ENCODE assay signal across 8 cellular contexts in the genomic region with DNA sequence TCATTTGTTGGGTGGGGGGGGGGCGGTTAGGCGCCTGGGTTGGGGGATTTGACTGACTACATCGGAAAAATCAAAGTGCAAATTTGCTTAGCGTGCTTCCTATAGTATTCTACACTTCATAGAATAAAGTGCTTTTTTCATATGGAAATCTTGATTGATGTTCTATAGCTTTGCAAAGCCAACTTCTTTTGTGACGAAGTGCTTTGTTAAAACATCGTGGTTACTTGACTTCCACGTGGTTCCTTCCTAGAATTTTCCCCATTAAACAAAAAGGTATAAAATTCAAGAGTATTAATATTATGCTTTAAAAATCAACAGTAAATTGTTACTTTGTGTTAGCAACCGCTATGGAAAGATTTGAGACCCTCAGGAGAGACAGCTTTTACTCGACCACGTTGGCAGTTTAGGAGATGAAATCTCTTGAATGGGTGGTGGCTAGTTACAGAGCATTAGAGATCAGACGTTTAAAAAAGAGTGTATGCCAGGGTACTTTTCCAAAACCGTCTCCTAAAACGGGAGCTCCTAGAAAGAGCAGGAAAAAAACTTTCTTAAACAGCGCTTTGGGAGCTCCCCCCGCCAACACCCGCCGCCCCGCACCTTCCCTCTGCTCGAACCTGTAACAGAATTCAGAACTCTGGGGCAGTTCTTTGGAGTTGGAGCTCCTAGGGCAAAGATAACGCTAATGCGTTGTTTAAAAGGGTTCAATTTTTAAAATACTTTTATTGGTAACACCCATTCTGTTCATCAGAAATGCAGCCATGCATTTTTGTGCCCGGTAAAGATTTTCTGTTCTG. TPM values are rescaled to one million over a fixed set of nuclear protein-coding genes. Genes with fewer than 3 reads are reported as not detected.
DNase-seq lines count a peak whose midpoint lies in the region; FAIRE-seq and TF ChIP-seq lines count a peak whose summit lies in the region.

No MANE protein-coding gene starts in this region.

- FAIRE-seq in urothelium cell line (lab: Jason Lieb, UNC) (no peak), GM19239 (lab: Jason Lieb, UNC) (no peak)

- no peaks in the 10 kb centered on the region for H3K4me1 ChIP-seq in cardiac muscle cell (ENCODE audit: low read depth)
- peaks cover 1% of the 10 kb centered on the region for H3K4me1 ChIP-seq in mesenchymal stem cell (ENCODE audit: control insufficient read depth, insufficient read depth, low read depth, low read length)

- H3K4me3 Mint-ChIP-seq in chondrocyte (ENCODE audit: unreplicated experiment), result peak overlapping the region; percentile 91

- H3K27ac ChIP-seq in cardiac muscle cell, result peak overlapping the region; percentile 0
- H3K27ac ChIP-seq in mesenchymal stem cell (ENCODE audit: low read length, poor library complexity, severe bottlenecking), result peak overlapping the region; percentile 95

- H3K9me3 Mint-ChIP-seq in chondrocyte (ENCODE audit: low read depth), result no peaks in the 10 kb centered on the region

- intact Hi-C loops in cardiac septum (cut with DNase I), result loop anchor here (5.0 kb wide), 3 partner anchors 216 to 336 kb away; no protein-coding TSS in a partner anchor

- no peaks in the 10 kb centered on the region for H3K27me3 ChIP-seq in cardiac muscle cell
- H3K27me3 ChIP-seq in mesenchymal stem cell (ENCODE audit: control insufficient read depth in 1 of 2, insufficient read depth in 1 of 2, low read length in 2 of 2), result no peaks in the 10 kb centered on the region

- no peak overlapping the region for H2BK5ac ChIP-seq in mesenchymal stem cell (ENCODE audit: low read depth, low read length, poor library complexity, severe bottlenecking)

- H3K36me3 Mint-ChIP-seq in chondrocyte (ENCODE audit: low read depth), result peaks cover 7% of the 10 kb centered on the region

- H3K18ac ChIP-seq in mesenchymal stem cell (ENCODE audit: low read depth in 1 of 2, low read length in 2 of 2), result peak overlapping the region; percentile 57 to 70

- no peak overlapping the region for H3K23ac ChIP-seq in mesenchymal stem cell (ENCODE audit: low read length in 2 of 2)

- WGBS in mesenchymal stem cell, result 0% methylated on average over 6 of the region's 22 CpGs

- no peak overlapping the region for H2BK15ac ChIP-seq in mesenchymal stem cell (ENCODE audit: low read depth, poor library complexity, severe bottlenecking)

- H3K4me1 Mint-ChIP-seq in chondrocyte (ENCODE audit: low read depth), result peaks cover 41% of the 10 kb centered on the region

- H3K27ac Mint-ChIP-seq in chondrocyte (ENCODE audit: unreplicated experiment), result peak overlapping the region; percentile 98

- TF ChIP-seq CTCF in cardiac muscle cell (IDR thresholded peaks at IDR 0.05; ENCODE audit: low read depth, low read length), result no peak
- TF ChIP-seq CTCF in chondrocyte (IDR thresholded peaks at IDR 0.05), result no peak

- H3K4ac ChIP-seq in mesenchymal stem cell (ENCODE audit: low read depth in 1 of 2, low read length in 2 of 2), result peak overlapping the region; percentile 46 to 94

- H3K27me3 Mint-ChIP-seq in chondrocyte (ENCODE audit: low read depth), result no peaks in the 10 kb centered on the region

- no peaks in the 10 kb centered on the region for H3K9me3 ChIP-seq in cardiac muscle cell (ENCODE audit: low read depth)
- no peaks in the 10 kb centered on the region for H3K9me3 ChIP-seq in mesenchymal stem cell (ENCODE audit: control insufficient read depth, low read length)

- H2AK5ac ChIP-seq in mesenchymal stem cell (ENCODE audit: low read length, severe bottlenecking), result no peak overlapping the region

- no peak overlapping the region for H2AFZ ChIP-seq in mesenchymal stem cell (ENCODE audit: low read depth, low read length)

- H3K9ac ChIP-seq in mesenchymal stem cell (ENCODE audit: low read length), result peak overlapping the region; percentile 100

- no peak overlapping the region for H4K91ac ChIP-seq in mesenchymal stem cell (ENCODE audit: low read length)

- no peak overlapping the region for H2BK12ac ChIP-seq in mesenchymal stem cell (ENCODE audit: low read length in 2 of 2)

- no peaks in the 10 kb centered on the region for H3K79me1 ChIP-seq in mesenchymal stem cell (replicated peaks; ENCODE audit: low read length, poor library complexity, severe bottlenecking)

- DNase-seq in cardiac muscle cell (ENCODE audit: low read depth in 1 of 2, low spot score in 1 of 2) (peak; percentile 24 to 27), cardiac septum (ENCODE audit: low spot score) (no peak), chondrocyte (ENCODE audit: low spot score) (no peak), mesenchymal stem cell (peak; percentile 22), urothelium cell line (ENCODE audit: low spot score) (peak; percentile 11), GF-D8 (lab: John Stamatoyannopoulos, UW) (no peak), GM19239 (ENCODE audit: insufficient read length, low spot score) (no peak), cortex of kidney (lab: John Stamatoyannopoulos, UW) (no peak)

- H3K36me3 ChIP-seq in cardiac muscle cell (no peaks in the 10 kb centered on the region), mesenchymal stem cell (ENCODE audit: control insufficient read depth in 1 of 2, insufficient read depth in 2 of 2, low read depth in 1 of 2, low read length in 2 of 2) (peaks cover 0 to 3% of the 10 kb centered on the region in 2 experiments)

- peak overlapping the region; percentile 80 for H3K4me3 ChIP-seq in cardiac muscle cell
- H3K4me3 ChIP-seq in mesenchymal stem cell (ENCODE audit: insufficient read depth in 1 of 2, low read depth in 1 of 2, low read length in 2 of 2), result peak overlapping the region; percentile 70 to 96

- peak overlapping the region; percentile 83 for H3K4me2 ChIP-seq in mesenchymal stem cell (ENCODE audit: low read length, poor library complexity, severe bottlenecking)

- H3K14ac ChIP-seq in mesenchymal stem cell (ENCODE audit: low read length in 2 of 2), result no peak overlapping the region

- H2BK120ac ChIP-seq in mesenchymal stem cell (ENCODE audit: low read depth, low read length), result no peak overlapping the region

- H4K8ac ChIP-seq in mesenchymal stem cell (ENCODE audit: low read length), result no peak overlapping the region

RNA-seq across cellular contexts. Expression of gene GJA1, which starts 0.9 kb away (rescaled TPM):
- total RNA-seq in cardiac muscle cell (6.5 and 6.8 TPM in 2 replicates), cardiac septum (268 TPM), chondrocyte (194 to 296 TPM (median 295 TPM) in 3 replicates)
- polyA plus RNA-seq in cardiac muscle cell, result 2.6 and 3.3 TPM in 2 replicates
- 475 TPM for polyA plus RNA-seq in mesenchymal stem cell (2013, experiment 1 of 2)
- 492 TPM for polyA plus RNA-seq in mesenchymal stem cell (2013, experiment 2 of 2)

Comparison
In these comparisons a context has a peak if more than half of its experiments do, and no peak if none do; other contexts are left out.
1. DNase-seq: peak in cardiac muscle cell (2 of 2), mesenchymal stem cell (single experiment) and urothelium cell line (single experiment); none in cardiac septum (single experiment), chondrocyte (single experiment), GF-D8 (single experiment), GM19239 (single experiment) and cortex of kidney (single experiment).
2. RNA of gene GJA1, which starts 0.9 kb away (total RNA-seq): 194 to 296 TPM in chondrocyte and 268 TPM in cardiac septum (single experiment); 6.5 to 6.8 TPM in cardiac muscle cell; every median in the first group is over 10 times any median in the second.